29 cellular contexts compared by ENCODE assay signal in the genomic region with DNA sequence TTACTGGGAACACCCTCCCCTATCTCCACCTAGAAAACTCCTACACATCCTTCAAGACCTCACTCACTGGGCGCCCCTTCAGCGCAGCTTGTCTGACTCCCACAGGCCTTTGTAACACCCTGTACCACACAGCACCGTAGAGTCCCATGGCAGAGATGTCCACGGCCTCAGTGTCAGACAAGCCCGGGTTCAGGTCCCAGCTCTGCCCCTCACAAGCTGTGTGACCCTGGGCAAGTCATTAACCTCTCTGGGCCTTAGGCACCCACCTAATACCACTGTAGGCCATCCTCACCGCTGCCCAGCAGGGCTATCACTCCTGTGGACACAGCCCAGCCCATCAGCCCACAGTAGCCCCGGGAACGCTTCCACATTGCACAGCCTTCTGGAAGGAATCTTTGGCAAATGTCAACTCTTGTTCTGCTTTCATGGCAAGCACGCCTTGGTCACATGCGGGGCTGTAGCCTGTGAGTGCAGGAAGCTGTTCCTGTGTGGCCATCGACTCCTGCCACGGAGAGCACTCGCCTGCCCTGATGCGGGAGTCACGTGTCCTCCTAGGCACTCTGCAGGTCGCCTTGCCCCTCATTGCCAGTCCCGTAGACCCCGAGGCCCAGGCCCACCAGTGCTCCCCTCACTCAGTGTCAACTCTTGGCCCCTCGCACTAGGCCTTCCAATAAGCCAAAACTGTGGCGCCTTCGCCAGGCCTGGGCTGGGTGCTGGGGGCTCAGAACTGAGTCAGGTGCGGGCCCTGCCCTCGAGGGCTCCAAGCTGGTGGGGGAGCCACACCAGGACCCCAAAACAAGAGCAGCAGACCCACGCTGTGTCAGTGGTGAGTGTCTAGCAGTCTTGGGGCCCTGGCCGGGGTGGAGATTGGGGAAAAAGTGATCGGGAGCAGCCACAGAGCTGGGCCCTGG. TPM values are rescaled to one million over a fixed set of nuclear protein-coding genes. Genes with fewer than 3 reads are reported as not detected.
DNase-seq lines count a peak whose midpoint lies in the region; ATAC-seq and TF ChIP-seq lines count a peak whose summit lies in the region.
"Had no signal": no experiment of that assay in that cellular context is flagged by ENCODE, and none has a peak within 500 bp of the region (broad histone marks: within the 10 kb centered on the region; RNA-seq: fewer than 3 reads in every experiment).

No MANE protein-coding gene starts in this region.

- peak; percentile 55 for DNase-seq in right atrium auricular region (ENCODE audit: low spot score)
- no peak for DNase-seq in left ventricle myocardium superior
- DNase-seq in osteocyte (ENCODE audit: extremely low spot score, unreplicated experiment) = peak; percentile 84
- DNase-seq in HT-29 (ENCODE audit: low spot score) = no peak
- DNase-seq in retina = no peak
- DNase-seq: activated CD4-positive, alpha-beta T cell treated with anti-CD3 and anti-CD28 coated beads for 4 hours; activated naive CD4-positive, alpha-beta T cell treated with Interleukin-2 at 50 U/mL for 16 hours; body of pancreas; CD4-positive, alpha-beta T cell; cerebellar nuclear complex; DND-41; GF-D8; GM23248; naive thymus-derived CD4-positive, alpha-beta T cell; NCI-H446 treated with DMSO at 0.1 percent for 48 hours; NCI-H774; nucleus accumbens; SIG-M5; SW 1271; T-helper 9 cell had no signal

- no peak for ATAC-seq in left ventricle myocardium superior
- no peak for ATAC-seq in GM21737 (IDR thresholded peaks at IDR 0.05; ENCODE audit: unreplicated experiment)
- ATAC-seq: body of pancreas; naive thymus-derived CD4-positive, alpha-beta T cell; stimulated activated memory B cell treated with anti-CD40 and anti-IgM and Interleukin-4, amounts not matched to agents 10 μg/mL and 1 μg/mL and 100 μg/mL, for 72 hours had no signal

- H3K27me3 ChIP-seq in right atrium auricular region (no peaks in the 10 kb centered on the region), iPS-15b (ENCODE audit: control insufficient read depth, insufficient read depth, low read length) (no peaks in the 10 kb centered on the region)
- H3K27me3 ChIP-seq: adrenal gland, body of pancreas, Peyer's patch had no signal

- no peaks in the 10 kb centered on the region for H3K9me3 ChIP-seq in right atrium auricular region
- no peaks in the 10 kb centered on the region for H3K9me3 ChIP-seq in iPS-15b (ENCODE audit: control insufficient read depth, insufficient read depth, low read length)
- H3K9me3 ChIP-seq: adrenal gland, body of pancreas, Peyer's patch had no signal

- H3K27me3 Mint-ChIP-seq in osteocyte (ENCODE audit: unreplicated experiment) = no peaks in the 10 kb centered on the region
- H3K27me3 Mint-ChIP-seq: stimulated activated memory B cell treated with anti-CD40 and anti-IgM and Interleukin-4, amounts not matched to agents 10 μg/mL and 1 μg/mL and 100 μg/mL, for 72 hours had no signal

- H3K4me3 ChIP-seq in right atrium auricular region (no peak overlapping the region), iPS-15b (ENCODE audit: low read depth, low read length) (no peak overlapping the region)
- H3K4me3 ChIP-seq: adrenal gland, body of pancreas, GM23248, Peyer's patch had no signal

- no peaks in the 10 kb centered on the region for H3K4me1 Mint-ChIP-seq in osteocyte (ENCODE audit: unreplicated experiment)
- H3K4me1 Mint-ChIP-seq: naive thymus-derived CD4-positive, alpha-beta T cell; stimulated activated memory B cell treated with anti-CD40 and anti-IgM and Interleukin-4, amounts not matched to agents 10 μg/mL and 1 μg/mL and 100 μg/mL, for 72 hours had no signal

- no peak overlapping the region for H3K27ac Mint-ChIP-seq in osteocyte (ENCODE audit: unreplicated experiment)
- H3K27ac Mint-ChIP-seq: CD4-positive, alpha-beta T cell; naive thymus-derived CD4-positive, alpha-beta T cell; stimulated activated memory B cell treated with anti-CD40 and anti-IgM and Interleukin-4, amounts not matched to agents 10 μg/mL and 1 μg/mL and 100 μg/mL, for 72 hours had no signal

- H3K27ac ChIP-seq in right atrium auricular region = no peak overlapping the region
- H3K27ac ChIP-seq: adrenal gland, body of pancreas, GM23248, Peyer's patch, VCaP had no signal

- H3K4me1 ChIP-seq in right atrium auricular region (no peaks in the 10 kb centered on the region), iPS-15b (ENCODE audit: control insufficient read depth, insufficient read depth, low read length) (peaks cover 8% of the 10 kb centered on the region)
- H3K4me1 ChIP-seq: adrenal gland, body of pancreas, Peyer's patch had no signal

- H3K9me3 Mint-ChIP-seq in osteocyte (ENCODE audit: unreplicated experiment) = peaks cover 6% of the 10 kb centered on the region
- H3K9me3 Mint-ChIP-seq: CD4-positive, alpha-beta T cell had no signal

- intact Hi-C loops in left ventricle myocardium superior (cut with micrococcal nuclease) = no loop called here

- H3K36me3 ChIP-seq in right atrium auricular region = no peaks in the 10 kb centered on the region
- no peaks in the 10 kb centered on the region for H3K36me3 ChIP-seq in iPS-15b (ENCODE audit: control insufficient read depth, insufficient read depth, low read length)
- H3K36me3 ChIP-seq: adrenal gland, Peyer's patch had no signal

- no peaks in the 10 kb centered on the region for H3K36me3 Mint-ChIP-seq in osteocyte (ENCODE audit: unreplicated experiment)
- H3K36me3 Mint-ChIP-seq: stimulated activated memory B cell treated with anti-CD40 and anti-IgM and Interleukin-4, amounts not matched to agents 10 μg/mL and 1 μg/mL and 100 μg/mL, for 72 hours had no signal

- no peak overlapping the region for H3K4me3 Mint-ChIP-seq in osteocyte (ENCODE audit: unreplicated experiment)
- H3K4me3 Mint-ChIP-seq: CD4-positive, alpha-beta T cell; naive thymus-derived CD4-positive, alpha-beta T cell; stimulated activated memory B cell treated with anti-CD40 and anti-IgM and Interleukin-4, amounts not matched to agents 10 μg/mL and 1 μg/mL and 100 μg/mL, for 72 hours had no signal

- TF ChIP-seq CTCF in right atrium auricular region (IDR thresholded peaks at IDR 0.05) (no peak), osteocyte (IDR thresholded peaks at IDR 0.05) (no peak)

- H3K9ac ChIP-seq in iPS-15b (ENCODE audit: low read depth, low read length) = peak overlapping the region; percentile 24
- H3K9ac ChIP-seq: GM23248 had no signal

RNA-seq across cellular contexts. Expression of a gene that starts 32.9 kb away (rescaled TPM):
- total RNA-seq in right atrium auricular region (not detected), left ventricle myocardium superior (not detected), osteocyte (not detected in 2 replicates)
- total RNA-seq in HT-29 (2014; rRNA removed; shearing (Covaris generic)) = not detected in 2 replicates
- total RNA-seq: adrenal gland; body of pancreas; CD4-positive, alpha-beta T cell; GM23248; HT1080; lower leg skin; naive thymus-derived CD4-positive, alpha-beta T cell; Peyer's patch; urinary bladder had no signal

Comparison
In these comparisons a context has a peak if more than half of its experiments do, and no peak if none do; other contexts are left out.
1. DNase-seq: peak in right atrium auricular region (single experiment) and osteocyte (single experiment); none in left ventricle myocardium superior (single experiment), HT-29 (single experiment) and retina (single experiment).